ENCODE assay signal across 12 cellular contexts in the genomic region with DNA sequence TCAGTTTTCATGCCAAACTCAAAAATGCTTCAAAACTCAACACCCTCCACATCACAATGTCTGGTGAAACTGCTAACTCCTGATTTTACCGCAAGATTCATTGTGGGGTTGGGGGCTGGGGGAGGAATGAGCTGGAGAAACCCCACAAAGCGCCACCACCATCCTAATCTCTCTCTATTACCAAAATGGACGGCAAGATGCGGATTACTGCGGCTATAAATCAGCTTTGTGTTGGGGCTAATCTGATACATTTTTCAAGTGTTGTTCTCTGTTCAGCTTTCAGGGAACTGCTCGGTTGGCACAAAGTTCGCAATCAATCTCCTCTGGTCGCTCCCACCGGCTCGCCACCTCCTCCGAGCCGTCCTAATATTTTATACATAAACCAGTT.
DNase-seq lines count a peak whose midpoint lies in the region; ATAC-seq and TF ChIP-seq lines count a peak whose summit lies in the region.
"Had no signal": no experiment of that assay in that cellular context is flagged by ENCODE, and none has a peak within 500 bp of the region (broad histone marks: within the 10 kb centered on the region; RNA-seq: fewer than 3 reads in every experiment).

No MANE protein-coding gene starts in this region.

- H3K36me3 ChIP-seq in WERI-Rb-1: no peaks in the 10 kb centered on the region
- H3K36me3 ChIP-seq in muscle layer of colon (ENCODE audit: insufficient read depth, low read length): no peaks in the 10 kb centered on the region
- H3K36me3 ChIP-seq in suprapubic skin: no peaks in the 10 kb centered on the region

- CTCF ChIA-PET in HEK293T (lab: Yijun Ruan, JAX): interaction anchor here (0.6 kb wide), 1 partner anchor 43 kb away, joined by 3 read pairs; no protein-coding TSS in a partner anchor
- CTCF ChIA-PET in activated CD4-positive, alpha-beta T cell treated with anti-CD3 and anti-CD28 coated beads, Interleukin-2, amount 10 ng/mL, durations not matched to agents 7 days and 5 days (lab: Charles Lee): interaction anchor here (0.8 kb wide), 1 partner anchor 11 kb away, joined by 3 read pairs; no protein-coding TSS in a partner anchor

- no peak for TF ChIP-seq POLR2A in suprapubic skin (IDR thresholded peaks at IDR 0.05)

- H3K4me3 Mint-ChIP-seq in activated CD4-positive, alpha-beta T cell treated with anti-CD3 and anti-CD28 coated beads, Interleukin-2, amount 10 ng/mL, durations not matched to agents 7 days and 5 days: no peak overlapping the region

- peaks cover 6% of the 10 kb centered on the region for H3K36me3 Mint-ChIP-seq in activated CD4-positive, alpha-beta T cell treated with anti-CD3 and anti-CD28 coated beads, Interleukin-2, amount 10 ng/mL, durations not matched to agents 7 days and 5 days (ENCODE audit: low read depth)

- H3K4me3 ChIP-seq in WERI-Rb-1 (ENCODE audit: low read depth, low read length): peak overlapping the region; percentile 54
- peak overlapping the region in 1 of 2 donors; percentile 74 for H3K4me3 ChIP-seq in muscle layer of colon (ENCODE audit: low read depth in 1 of 2, low read length in 2 of 2)
- peak overlapping the region; percentile 32 for H3K4me3 ChIP-seq in suprapubic skin

- POLR2A ChIA-PET in HEK293T (lab: Yijun Ruan, JAX): no interaction called here
- POLR2A ChIA-PET in activated CD4-positive, alpha-beta T cell treated with anti-CD3 and anti-CD28 coated beads, Interleukin-2, amount 10 ng/mL, durations not matched to agents 7 days and 5 days (lab: Charles Lee): no interaction called here

- no peak for DNase-seq in HEK293T (ENCODE audit: extremely low spot score)
- DNase-seq in WERI-Rb-1: peak; percentile 78
- no peak for DNase-seq in suprapubic skin (ENCODE audit: low spot score in 2 of 2)
- DNase-seq in activated CD4-positive, alpha-beta T cell treated with anti-CD3 and anti-CD28 coated beads, Interleukin-2, amount 10 ng/mL, durations not matched to agents 7 days and 5 days: no peak
- no peak for DNase-seq in AG20443 (ENCODE audit: low spot score)
- DNase-seq: activated naive CD4-positive, alpha-beta T cell treated with Interleukin-2 at 50 U/mL for 16 hours; CD8-positive, alpha-beta memory T cell; GDM1; stimulated activated CD4-positive, alpha-beta T cell treated with anti-CD3 and anti-CD28 coated beads, Interleukin-4, amount 100 ng/mL, for 24 hours; stimulated activated naive CD4-positive, alpha-beta T cell treated with Interleukin-2 at 50 U/mL for 16 hours had no signal

- 75% methylated on average over 12 of the region's 12 CpGs for WGBS in suprapubic skin

- H3K27ac ChIP-seq in WERI-Rb-1 (peak overlapping the region; percentile 91), muscle layer of colon (ENCODE audit: low read depth, low read length) (peak overlapping the region; percentile 52), suprapubic skin (peak overlapping the region; percentile 79)

- no peak overlapping the region for H3K27ac Mint-ChIP-seq in activated CD4-positive, alpha-beta T cell treated with anti-CD3 and anti-CD28 coated beads, Interleukin-2, amount 10 ng/mL, durations not matched to agents 7 days and 5 days

- H3K4me1 Mint-ChIP-seq in activated CD4-positive, alpha-beta T cell treated with anti-CD3 and anti-CD28 coated beads, Interleukin-2, amount 10 ng/mL, durations not matched to agents 7 days and 5 days: peaks cover 28% of the 10 kb centered on the region

- H3K9ac ChIP-seq in muscle layer of colon (ENCODE audit: low read length): peak overlapping the region; percentile 65

- no peaks in the 10 kb centered on the region for H3K9me3 Mint-ChIP-seq in activated CD4-positive, alpha-beta T cell treated with anti-CD3 and anti-CD28 coated beads, Interleukin-2, amount 10 ng/mL, durations not matched to agents 7 days and 5 days

- TF ChIP-seq CTCF in WERI-Rb-1 (IDR thresholded peaks at IDR 0.05; ENCODE audit: low read depth, low read length) (no peak), suprapubic skin (IDR thresholded peaks at IDR 0.05) (no peak)

- no peaks in the 10 kb centered on the region for H3K27me3 ChIP-seq in WERI-Rb-1 (ENCODE audit: insufficient read depth, low read depth, severe bottlenecking)
- H3K27me3 ChIP-seq in muscle layer of colon (ENCODE audit: control insufficient read depth in 1 of 2, insufficient read depth in 2 of 2, low read length in 2 of 2): peaks cover 0 to 5% of the 10 kb centered on the region in 2 donors
- no peaks in the 10 kb centered on the region for H3K27me3 ChIP-seq in suprapubic skin

- peaks cover 7% of the 10 kb centered on the region for H3K9me3 ChIP-seq in WERI-Rb-1 (ENCODE audit: severe bottlenecking)
- no peaks in the 10 kb centered on the region for H3K9me3 ChIP-seq in muscle layer of colon (ENCODE audit: low read length)
- H3K9me3 ChIP-seq in suprapubic skin: no peaks in the 10 kb centered on the region

- peaks cover 36% of the 10 kb centered on the region for H3K4me1 ChIP-seq in muscle layer of colon (ENCODE audit: insufficient read depth, low read length)
- peaks cover 53% of the 10 kb centered on the region for H3K4me1 ChIP-seq in suprapubic skin

- H3K27me3 Mint-ChIP-seq in activated CD4-positive, alpha-beta T cell treated with anti-CD3 and anti-CD28 coated beads, Interleukin-2, amount 10 ng/mL, durations not matched to agents 7 days and 5 days: peaks cover 33% of the 10 kb centered on the region

- TF ChIP-seq EP300 in suprapubic skin (IDR thresholded peaks at IDR 0.05): no peak

- no peak for ATAC-seq in HG02938 (IDR thresholded peaks at IDR 0.05; ENCODE audit: unreplicated experiment)

TF ChIP-seq in HEK293T, 16 proteins besides CTCF, POLR2A, EP300 and RAD21:
- TF ChIP-seq CTBP1 (IDR thresholded peaks at IDR 0.05; ENCODE audit: borderline replicate concordance): no peak
- TF ChIP-seq, protein P1, sequence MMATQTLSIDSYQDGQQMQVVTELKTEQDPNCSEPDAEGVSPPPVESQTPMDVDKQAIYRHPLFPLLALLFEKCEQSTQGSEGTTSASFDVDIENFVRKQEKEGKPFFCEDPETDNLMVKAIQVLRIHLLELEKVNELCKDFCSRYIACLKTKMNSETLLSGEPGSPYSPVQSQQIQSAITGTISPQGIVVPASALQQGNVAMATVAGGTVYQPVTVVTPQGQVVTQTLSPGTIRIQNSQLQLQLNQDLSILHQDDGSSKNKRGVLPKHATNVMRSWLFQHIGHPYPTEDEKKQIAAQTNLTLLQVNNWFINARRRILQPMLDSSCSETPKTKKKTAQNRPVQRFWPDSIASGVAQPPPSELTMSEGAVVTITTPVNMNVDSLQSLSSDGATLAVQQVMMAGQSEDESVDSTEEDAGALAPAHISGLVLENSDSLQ (IDR thresholded peaks at IDR 0.05): peak; percentile 70
- no peak for TF ChIP-seq ARNT (IDR thresholded peaks at IDR 0.05)
